23 cellular contexts compared by ENCODE assay signal in the genomic region with DNA sequence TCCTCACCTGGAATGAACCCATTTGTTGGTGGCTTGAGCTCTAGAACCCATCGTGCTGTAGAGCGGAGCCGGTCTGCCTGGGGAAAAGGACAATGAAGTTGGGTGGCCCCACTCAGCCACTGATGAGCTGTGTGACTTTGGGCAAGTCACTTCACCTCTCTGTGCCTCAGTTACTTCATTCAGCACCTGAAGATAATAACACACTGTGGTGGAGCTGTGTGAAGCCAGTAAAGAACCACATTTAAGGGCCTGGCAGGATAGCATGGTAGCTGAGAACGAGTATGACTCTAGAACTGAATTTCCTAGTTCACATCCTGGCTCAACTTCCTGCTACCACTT. TPM values are rescaled to one million over a fixed set of nuclear protein-coding genes. Genes with fewer than 3 reads are reported as not detected.
DNase-seq lines count a peak whose midpoint lies in the region; ATAC-seq, FAIRE-seq and TF ChIP-seq lines count a peak whose summit lies in the region.
"Had no signal": no experiment of that assay in that cellular context is flagged by ENCODE, and none has a peak within 500 bp of the region (broad histone marks: within the 10 kb centered on the region; RNA-seq: fewer than 3 reads in every experiment).

No MANE protein-coding gene starts in this region.

- no peak overlapping the region for H3K4ac ChIP-seq in mesenchymal stem cell (ENCODE audit: low read depth in 1 of 2, low read length in 2 of 2)

- H3K4me3 ChIP-seq in HepG2 (replicated peaks in 1 of 3; ENCODE audit: insufficient read depth in 1 of 3, low read depth in 2 of 3, low read length in 3 of 3) (no peak overlapping the region), right lobe of liver (no peak overlapping the region), SJSA1 (no peak overlapping the region), mesenchymal stem cell (ENCODE audit: insufficient read depth in 1 of 2, low read depth in 1 of 2, low read length in 2 of 2) (no peak overlapping the region)
- H3K4me3 ChIP-seq: Peyer's patch had no signal

- no peak for DNase-seq in HepG2 (ENCODE audit: low spot score)
- no peak for DNase-seq in right lobe of liver
- DNase-seq in SJSA1 (ENCODE audit: low read depth in 1 of 2, low spot score in 2 of 2): no peak
- DNase-seq in mesenchymal stem cell: no peak
- no peak for DNase-seq in urothelium cell line (ENCODE audit: low spot score)
- no peak for DNase-seq in stimulated activated CD4-positive, alpha-beta T cell treated with anti-CD3 and anti-CD28 coated beads, Interleukin-2, amount 100 ng/mL, for 24 hours
- no peak for DNase-seq in hypothalamus (lab: John Stamatoyannopoulos, UW)
- DNase-seq: AML-193; C1 segment of cervical spinal cord; CD8-positive, alpha-beta memory T cell; KBM-7; MM.1S; NCI-H1092 treated with DMSO at 0.1 percent for 48 hours; NCI-H1436 treated with DMSO at 0.1 percent for 48 hours; NCI-H1930; NCI-H2227 treated with DMSO at 0.1 percent for 48 hours; NCI-H510A; Peyer's patch had no signal

- H3K27me3 ChIP-seq in HepG2 (ENCODE audit: control insufficient read depth in 1 of 2, insufficient read depth in 2 of 2, low read length in 2 of 2): peaks cover 0 to 2% of the 10 kb centered on the region in 2 experiments; a peak in 1 of 5 replicates
- no peaks in the 10 kb centered on the region for H3K27me3 ChIP-seq in right lobe of liver
- H3K27me3 ChIP-seq in SJSA1 (replicated peaks): no peaks in the 10 kb centered on the region
- H3K27me3 ChIP-seq in mesenchymal stem cell (ENCODE audit: control insufficient read depth in 1 of 2, insufficient read depth in 1 of 2, low read length in 2 of 2): no peaks in the 10 kb centered on the region
- H3K27me3 ChIP-seq: Peyer's patch had no signal

- peak overlapping the region; percentile 65 for H4K91ac ChIP-seq in mesenchymal stem cell (ENCODE audit: low read length)

- 0 out of 2 replicates have a peak, but pooled peaks cover 4% of the 10 kb centered on the region for H3K4me1 ChIP-seq in HepG2 (ENCODE audit: insufficient read depth, low read length)
- peaks cover 0 to 17% (median 0%) of the 10 kb centered on the region in 4 donors for H3K4me1 ChIP-seq in right lobe of liver
- H3K4me1 ChIP-seq in SJSA1 (replicated peaks): peaks cover 51% of the 10 kb centered on the region
- peaks cover 43% of the 10 kb centered on the region for H3K4me1 ChIP-seq in mesenchymal stem cell (ENCODE audit: control insufficient read depth, insufficient read depth, low read depth, low read length)

- H2BK120ac ChIP-seq in mesenchymal stem cell (ENCODE audit: low read depth, low read length): no peak overlapping the region

- TF ChIP-seq POLR2A in HepG2 (IDR thresholded peaks at IDR 0.05; ENCODE audit: insufficient read depth in 1 of 2, low read depth in 2 of 2, low read length in 2 of 2) (no peak), right lobe of liver (IDR thresholded peaks at IDR 0.05) (no peak)

- TF ChIP-seq RAD21 in HepG2 (CRISPR knock-in tag; IDR thresholded peaks at IDR 0.05): no peak

- peak overlapping the region; percentile 69 to 77 for H2BK12ac ChIP-seq in mesenchymal stem cell (ENCODE audit: low read length in 2 of 2)

- H3K36me3 ChIP-seq in HepG2 (replicated peaks in 1 of 2; ENCODE audit: control insufficient read depth in 1 of 2, insufficient read depth in 2 of 2, low read length in 2 of 2): no peaks in the 10 kb centered on the region
- no peaks in the 10 kb centered on the region for H3K36me3 ChIP-seq in right lobe of liver
- no peaks in the 10 kb centered on the region for H3K36me3 ChIP-seq in SJSA1
- peaks cover 0 to 6% of the 10 kb centered on the region in 2 experiments for H3K36me3 ChIP-seq in mesenchymal stem cell (ENCODE audit: control insufficient read depth in 1 of 2, insufficient read depth in 2 of 2, low read depth in 1 of 2, low read length in 2 of 2)
- H3K36me3 ChIP-seq: Peyer's patch had no signal

- 0% methylated on average over 1 of the region's 4 CpGs for WGBS in HepG2 (ENCODE audit: low lambda C conversion rate)
- 29% methylated on average over 1 of the region's 4 CpGs for WGBS in right lobe of liver (ENCODE audit: insufficient coverage, low coverage, low lambda C conversion rate, missing lambda C conversion rate)
- 96% methylated on average over 4 of the region's 4 CpGs for WGBS in mesenchymal stem cell

- H3K23ac ChIP-seq in mesenchymal stem cell (ENCODE audit: low read length in 2 of 2): no peak overlapping the region

- peak overlapping the region; percentile 31 to 37 for H3K18ac ChIP-seq in mesenchymal stem cell (ENCODE audit: low read depth in 1 of 2, low read length in 2 of 2)

- H2AFZ ChIP-seq in HepG2 (ENCODE audit: low read length) (no peak overlapping the region), mesenchymal stem cell (ENCODE audit: low read depth, low read length) (no peak overlapping the region)

- H2AK5ac ChIP-seq in mesenchymal stem cell (ENCODE audit: low read length, severe bottlenecking): peak overlapping the region; percentile 98

- H3K9me3 ChIP-seq in HepG2 (ENCODE audit: low read length): no peaks in the 10 kb centered on the region
- no peaks in the 10 kb centered on the region for H3K9me3 ChIP-seq in right lobe of liver
- H3K9me3 ChIP-seq in SJSA1 (replicated peaks): no peaks in the 10 kb centered on the region
- no peaks in the 10 kb centered on the region for H3K9me3 ChIP-seq in mesenchymal stem cell (ENCODE audit: control insufficient read depth, low read length)
- H3K9me3 ChIP-seq: Peyer's patch had no signal

- intact Hi-C loops in HepG2 (cut with micrococcal nuclease; ENCODE audit: unreplicated experiment): no loop called here
- intact Hi-C loops in right lobe of liver (cut with DNase I): no loop called here

- in situ Hi-C loops in HepG2 (cut with HindIII; ENCODE audit: extremely low pct_ligation_motif_present, low pct_unique_long_range_greater_than_20kb): no loop called here

- no peak overlapping the region for H3K4me2 ChIP-seq in HepG2 (ENCODE audit: low read depth, low read length)
- no peak overlapping the region for H3K4me2 ChIP-seq in mesenchymal stem cell (ENCODE audit: low read length, poor library complexity, severe bottlenecking)

- no peak for TF ChIP-seq CTCF in HepG2 (CRISPR knock-in tag; IDR thresholded peaks at IDR 0.05)
- TF ChIP-seq CTCF in right lobe of liver (IDR thresholded peaks at IDR 0.05): no peak

- CTCF ChIA-PET in HepG2 (lab: Yijun Ruan, JAX; ENCODE audit: low intra/inter-chr PET ratio, low total read pairs): no interaction called here

- POLR2A ChIA-PET in HepG2 (lab: Yijun Ruan, JAX): no interaction called here

- H3K27ac ChIP-seq in HepG2 (ENCODE audit: extremely low read length, insufficient read depth, low read length) (no peak overlapping the region), right lobe of liver (no peak overlapping the region), SJSA1 (peak overlapping the region; percentile 26; the same call in 1 of the 2 replicates), mesenchymal stem cell (ENCODE audit: low read length, poor library complexity, severe bottlenecking) (peak overlapping the region; percentile 80)
- H3K27ac ChIP-seq: 22Rv1, Peyer's patch had no signal

- FAIRE-seq in HepG2 (lab: Jason Lieb, UNC): no peak
- FAIRE-seq in urothelium cell line (lab: Jason Lieb, UNC): peak; percentile 76
- FAIRE-seq: G401.6, GM18507 had no signal

- peaks cover 9% of the 10 kb centered on the region for H3K79me1 ChIP-seq in mesenchymal stem cell (replicated peaks; ENCODE audit: low read length, poor library complexity, severe bottlenecking)

- no peak for TF ChIP-seq EP300 in HepG2 (IDR thresholded peaks at IDR 0.05; ENCODE audit: low read depth in 2 of 2, low read length in 2 of 2)
- TF ChIP-seq EP300 in HepG2 (CRISPR knock-in tag; IDR thresholded peaks at IDR 0.05; ENCODE audit: borderline replicate concordance): no peak

- no peaks in the 10 kb centered on the region for H4K20me1 ChIP-seq in HepG2 (ENCODE audit: insufficient read depth, low read length)

- H3K9ac ChIP-seq in HepG2 (ENCODE audit: insufficient read depth, low read depth, low read length): no peak overlapping the region
- no peak overlapping the region for H3K9ac ChIP-seq in mesenchymal stem cell (ENCODE audit: low read length)

- ATAC-seq in HepG2 (no peak), right lobe of liver (no peak), GM21367 (IDR thresholded peaks at IDR 0.05; ENCODE audit: unreplicated experiment) (no peak)
- ATAC-seq: Right ventricle myocardium inferior had no signal

- H2BK15ac ChIP-seq in mesenchymal stem cell (ENCODE audit: low read depth, poor library complexity, severe bottlenecking): peak overlapping the region; percentile 1

- no peaks in the 10 kb centered on the region for H3K79me2 ChIP-seq in HepG2 (ENCODE audit: insufficient read depth, low read length)

- no peak overlapping the region for H3K14ac ChIP-seq in mesenchymal stem cell (ENCODE audit: low read length in 2 of 2)

- no peak overlapping the region for H4K8ac ChIP-seq in mesenchymal stem cell (ENCODE audit: low read length)

- H2BK5ac ChIP-seq in mesenchymal stem cell (ENCODE audit: low read depth, low read length, poor library complexity, severe bottlenecking): peak overlapping the region; percentile 67

- BruUV-seq in HepG2 (replicated peaks; lab: Mats Ljungman, UMichigan): no TSS peak

RNA-seq across cellular contexts. Expression of gene EPHB2, which starts 37.1 kb away (rescaled TPM):
- total RNA-seq in HepG2 (2016; rRNA removed; fragmentation: Illumina TruSeq; extraction: Trizol) (0.11 TPM in 1 of 2 replicates, not detected in the other), right lobe of liver (1 to 10 TPM in 2 of 6 experiments, under 1 TPM in 4; 0.24 to 1.8 (median 0.62) TPM)
- total RNA-seq in HepG2 (2016; cell fraction: cytosol; rRNA removed; fragmentation: Illumina TruSeq; extraction: Trizol; ENCODE audit: low read depth): not detected in 2 replicates
- total RNA-seq in HepG2 (2016; cell fraction: insoluble cytoplasmic fraction; rRNA removed; fragmentation: Illumina TruSeq; extraction: Trizol): not detected in 2 replicates
- total RNA-seq in HepG2 (2016; cell fraction: membrane; rRNA removed; fragmentation: Illumina TruSeq; extraction: Trizol): 0.06 TPM in 1 of 2 replicates, not detected in the other
- not detected in 2 replicates for total RNA-seq in HepG2 (2016; cell fraction: nucleus; rRNA removed; fragmentation: Illumina TruSeq; extraction: Trizol)
- 0.03 TPM in 2 replicates for polyA plus RNA-seq in HepG2 (2011; rRNA removed)
- not detected in 2 replicates for polyA plus RNA-seq in HepG2 (2011; cell fraction: cytosol; rRNA removed)
- polyA plus RNA-seq in HepG2 (2011; cell fraction: nucleus; rRNA removed): 0.03 TPM in 1 of 2 replicates, not detected in the other
- not detected in 2 replicates for polyA plus RNA-seq in HepG2 (2012)
- not detected in 2 replicates for polyA plus RNA-seq in HepG2 (2016; cell fraction: cytosol; fragmentation: Illumina TruSeq; extraction: Trizol; ENCODE audit: low read depth)
- polyA plus RNA-seq in HepG2 (2016; cell fraction: insoluble cytoplasmic fraction; fragmentation: Illumina TruSeq; extraction: Trizol; ENCODE audit: low read depth): not detected in 2 replicates
- not detected in 2 replicates for polyA plus RNA-seq in HepG2 (2016; cell fraction: membrane; fragmentation: Illumina TruSeq; extraction: Trizol; ENCODE audit: low read depth)
- polyA plus RNA-seq in HepG2 (2016; cell fraction: nucleus; fragmentation: Illumina TruSeq; extraction: Trizol; ENCODE audit: insufficient read depth, low read depth): not detected in 2 replicates
- polyA minus RNA-seq in HepG2 (2011; rRNA and poly(A)+ RNA removed; ENCODE audit: low replicate concordance): 0.78 and 4.6 TPM in 2 replicates
- polyA minus RNA-seq in HepG2 (2011; cell fraction: cytosol; rRNA and poly(A)+ RNA removed): not detected in 2 replicates
- not detected in 2 replicates for polyA minus RNA-seq in HepG2 (2011; cell fraction: nucleus; rRNA and poly(A)+ RNA removed)
- 3.6 and 4.3 TPM in 2 replicates for total RNA-seq in SJSA1 (2014; rRNA removed; shearing (Covaris generic))
- polyA plus RNA-seq in mesenchymal stem cell (2013, experiment 1 of 2): 30.7 TPM
- 31.2 TPM for polyA plus RNA-seq in mesenchymal stem cell (2013, experiment 2 of 2)
- polyA plus RNA-seq: CD8-positive, alpha-beta memory T cell had no signal

Comparison
In these comparisons a context has a peak if more than half of its experiments do, and no peak if none do; other contexts are left out.
1. H3K27ac ChIP-seq: peak in SJSA1 (single experiment) and mesenchymal stem cell (single experiment); none in HepG2 (single experiment) and right lobe of liver (0 of 3).